ENCODE assay signal across 15 cellular contexts in genomic region chr1:29639741-29640427, GRCh38.
DNase-seq lines count a peak whose midpoint lies in the region; TF ChIP-seq lines count a peak whose summit lies in the region.
"Had no signal": no experiment of that assay in that cellular context is flagged by ENCODE, and none has a peak within 500 bp of the region (broad histone marks: within the 10 kb centered on the region; RNA-seq: fewer than 3 reads in every experiment).

No MANE protein-coding gene starts in this region.

- H3K4me2 ChIP-seq in BLaER1 (peak overlapping the region; percentile 88), mammary epithelial cell (ENCODE audit: insufficient read depth, low read depth, low read length) (peak overlapping the region; percentile 15), neural progenitor cell (no peak overlapping the region)

- intact Hi-C loops in mammary epithelial cell (cut with micrococcal nuclease): loop anchor here (5.0 kb wide), 1 partner anchor 58 kb away; no protein-coding TSS in a partner anchor

- H4K20me1 ChIP-seq in BLaER1: no peaks in the 10 kb centered on the region
- no peaks in the 10 kb centered on the region for H4K20me1 ChIP-seq in mammary epithelial cell (ENCODE audit: insufficient read depth, low read length)
- H4K20me1 ChIP-seq in neural progenitor cell (ENCODE audit: low read depth): no peaks in the 10 kb centered on the region

- TF ChIP-seq CTCF in mammary epithelial cell (conservative IDR thresholded peaks at IDR 0.05 in 1 of 2, IDR thresholded peaks at IDR 0.05 in 1 of 2; ENCODE audit: extremely low read depth in 1 of 2, insufficient read depth in 1 of 2, low read depth in 1 of 2, low read length in 2 of 2): no peak
- no peak for TF ChIP-seq CTCF in neural progenitor cell (IDR thresholded peaks at IDR 0.05)

- CTCF ChIA-PET in mammary epithelial cell (lab: Charles Lee; ENCODE audit: low non-redundant PET): no interaction called here
- CTCF ChIA-PET in activated CD4-positive, alpha-beta memory T cell treated with anti-CD3 and anti-CD28 coated beads, Interleukin-2, amount 10 ng/mL, durations not matched to agents 7 days and 5 days (lab: Charles Lee): no interaction called here

- H3K4me3 ChIP-seq in BLaER1: no peak overlapping the region; the same call in 1 of the 2 replicates
- H3K4me3 ChIP-seq in mammary epithelial cell (replicated peaks in 1 of 3; ENCODE audit: insufficient read depth in 1 of 3, low read depth in 2 of 3, low read length in 3 of 3): no peak overlapping the region
- H3K4me3 ChIP-seq in neural progenitor cell: no peak overlapping the region
- H3K4me3 ChIP-seq: ascending aorta, gastroesophageal sphincter had no signal

- no peaks in the 10 kb centered on the region for H3K36me3 Mint-ChIP-seq in activated CD4-positive, alpha-beta memory T cell treated with anti-CD3 and anti-CD28 coated beads, Interleukin-2, amount 10 ng/mL, durations not matched to agents 7 days and 5 days (ENCODE audit: low read depth)
- no peaks in the 10 kb centered on the region for H3K36me3 Mint-ChIP-seq in neural progenitor cell
- H3K36me3 Mint-ChIP-seq: stimulated activated memory B cell treated with anti-CD40 and anti-IgM and Interleukin-4, amounts not matched to agents 10 μg/mL and 1 μg/mL and 100 μg/mL, for 72 hours had no signal

- no peak overlapping the region for H3K27ac Mint-ChIP-seq in activated CD4-positive, alpha-beta memory T cell treated with anti-CD3 and anti-CD28 coated beads, Interleukin-2, amount 10 ng/mL, durations not matched to agents 7 days and 5 days
- no peak overlapping the region for H3K27ac Mint-ChIP-seq in neural progenitor cell
- H3K27ac Mint-ChIP-seq: activated CD4-positive, alpha-beta T cell treated with anti-CD3 and anti-CD28 coated beads, Interleukin-2, amount 10 ng/mL, durations not matched to agents 24 days and 14 days; stimulated activated memory B cell treated with anti-CD40 and anti-IgM and Interleukin-4, amounts not matched to agents 10 μg/mL and 1 μg/mL and 100 μg/mL, for 72 hours had no signal

- DNase-seq in HPDE6-E6E7 (ENCODE audit: extremely low spot score): peak; percentile 72
- DNase-seq in mammary epithelial cell: peak; percentile 81
- DNase-seq in mucosa of gallbladder (ENCODE audit: low spot score): peak; percentile 5
- DNase-seq in activated CD4-positive, alpha-beta memory T cell treated with anti-CD3 and anti-CD28 coated beads, Interleukin-2, amount 10 ng/mL, durations not matched to agents 7 days and 5 days: no peak
- DNase-seq in neural progenitor cell (ENCODE audit: low spot score): no peak
- DNase-seq in medulla oblongata (ENCODE audit: extremely low spot score): no peak
- no peak for DNase-seq in KG1 (lab: John Stamatoyannopoulos, UW)
- DNase-seq: activated CD4-positive, alpha-beta T cell treated with anti-CD3 and anti-CD28 coated beads, Interleukin-2, amount 10 ng/mL, durations not matched to agents 24 days and 14 days; HCEC 1CT; midbrain; NCI-H1417 had no signal

- no peak overlapping the region for H3K4me3 Mint-ChIP-seq in activated CD4-positive, alpha-beta memory T cell treated with anti-CD3 and anti-CD28 coated beads, Interleukin-2, amount 10 ng/mL, durations not matched to agents 7 days and 5 days
- H3K4me3 Mint-ChIP-seq in neural progenitor cell: no peak overlapping the region
- H3K4me3 Mint-ChIP-seq: activated CD4-positive, alpha-beta T cell treated with anti-CD3 and anti-CD28 coated beads, Interleukin-2, amount 10 ng/mL, durations not matched to agents 24 days and 14 days; stimulated activated memory B cell treated with anti-CD40 and anti-IgM and Interleukin-4, amounts not matched to agents 10 μg/mL and 1 μg/mL and 100 μg/mL, for 72 hours had no signal

- no peaks in the 10 kb centered on the region for H3K9me3 Mint-ChIP-seq in activated CD4-positive, alpha-beta memory T cell treated with anti-CD3 and anti-CD28 coated beads, Interleukin-2, amount 10 ng/mL, durations not matched to agents 7 days and 5 days
- no peaks in the 10 kb centered on the region for H3K9me3 Mint-ChIP-seq in neural progenitor cell
- H3K9me3 Mint-ChIP-seq: activated CD4-positive, alpha-beta T cell treated with anti-CD3 and anti-CD28 coated beads, Interleukin-2, amount 10 ng/mL, durations not matched to agents 24 days and 14 days had no signal

- in situ Hi-C loops in mammary epithelial cell (cut with MboI; ENCODE audit: low sequenced_read_pairs in 2 of 2): loop anchor here in 1 of 2 donors (10.0 kb wide), 1 partner anchor 65 kb away; no protein-coding TSS in a partner anchor

- H3K79me2 ChIP-seq in mammary epithelial cell (ENCODE audit: insufficient read depth, low read length) (no peaks in the 10 kb centered on the region), neural progenitor cell (ENCODE audit: low read depth) (no peaks in the 10 kb centered on the region)

- H3K4me1 Mint-ChIP-seq in activated CD4-positive, alpha-beta memory T cell treated with anti-CD3 and anti-CD28 coated beads, Interleukin-2, amount 10 ng/mL, durations not matched to agents 7 days and 5 days: no peaks in the 10 kb centered on the region
- H3K4me1 Mint-ChIP-seq in neural progenitor cell: peaks cover 3% of the 10 kb centered on the region
- H3K4me1 Mint-ChIP-seq: activated CD4-positive, alpha-beta T cell treated with anti-CD3 and anti-CD28 coated beads, Interleukin-2, amount 10 ng/mL, durations not matched to agents 24 days and 14 days; stimulated activated memory B cell treated with anti-CD40 and anti-IgM and Interleukin-4, amounts not matched to agents 10 μg/mL and 1 μg/mL and 100 μg/mL, for 72 hours had no signal

- H3K27ac ChIP-seq in BLaER1: peak overlapping the region; percentile 87
- peak overlapping the region; percentile 23 for H3K27ac ChIP-seq in mammary epithelial cell (ENCODE audit: insufficient read depth, low read depth, low read length)
- no peak overlapping the region for H3K27ac ChIP-seq in neural progenitor cell
- H3K27ac ChIP-seq: ascending aorta, gastroesophageal sphincter had no signal

- H3K4me1 ChIP-seq in BLaER1: peaks cover 36% of the 10 kb centered on the region
- peaks cover 27% of the 10 kb centered on the region for H3K4me1 ChIP-seq in mammary epithelial cell (ENCODE audit: insufficient read depth, low read length)
- H3K4me1 ChIP-seq in neural progenitor cell: peaks cover 8% of the 10 kb centered on the region
- H3K4me1 ChIP-seq: ascending aorta, gastroesophageal sphincter had no signal

- no peaks in the 10 kb centered on the region for H3K9me3 ChIP-seq in BLaER1
- H3K9me3 ChIP-seq in mammary epithelial cell (replicated peaks; ENCODE audit: insufficient read depth, low read length): no peaks in the 10 kb centered on the region
- H3K9me3 ChIP-seq in neural progenitor cell (ENCODE audit: low read depth): no peaks in the 10 kb centered on the region
- H3K9me3 ChIP-seq: ascending aorta, gastroesophageal sphincter had no signal

- H3K27me3 Mint-ChIP-seq in activated CD4-positive, alpha-beta memory T cell treated with anti-CD3 and anti-CD28 coated beads, Interleukin-2, amount 10 ng/mL, durations not matched to agents 7 days and 5 days: peaks cover 6% of the 10 kb centered on the region
- peaks cover 6% of the 10 kb centered on the region for H3K27me3 Mint-ChIP-seq in neural progenitor cell (ENCODE audit: insufficient read depth, low read depth)

- H3K36me3 ChIP-seq in BLaER1 (no peaks in the 10 kb centered on the region), mammary epithelial cell (ENCODE audit: insufficient read depth, low read length) (no peaks in the 10 kb centered on the region), neural progenitor cell (no peaks in the 10 kb centered on the region)
- H3K36me3 ChIP-seq: ascending aorta, gastroesophageal sphincter had no signal

- H3K27me3 ChIP-seq in BLaER1 (no peaks in the 10 kb centered on the region), mammary epithelial cell (ENCODE audit: insufficient read depth, low read length) (no peaks in the 10 kb centered on the region), neural progenitor cell (no peaks in the 10 kb centered on the region)
- H3K27me3 ChIP-seq: ascending aorta had no signal

- H2AFZ ChIP-seq in mammary epithelial cell (ENCODE audit: low read depth, low read length) (peak overlapping the region; percentile 83), neural progenitor cell (replicated peaks) (no peak overlapping the region)

- 80% methylated on average over 12 of the region's 15 CpGs for WGBS in mammary epithelial cell (ENCODE audit: low coverage, missing lambda C conversion rate)

- dilution Hi-C loops in mammary epithelial cell (cut with HindIII; ENCODE audit: low sequenced_read_pairs): no loop called here

- no TSS peak for BruUV-seq in mammary epithelial cell (replicated peaks; lab: Mats Ljungman, UMichigan)

- H3K9ac ChIP-seq in BLaER1: peak overlapping the region; percentile 76
- no peak overlapping the region for H3K9ac ChIP-seq in mammary epithelial cell (ENCODE audit: insufficient read depth, low read length)
- H3K9ac ChIP-seq in neural progenitor cell: no peak overlapping the region

- POLR2A ChIA-PET in activated CD4-positive, alpha-beta memory T cell treated with anti-CD3 and anti-CD28 coated beads, Interleukin-2, amount 10 ng/mL, durations not matched to agents 7 days and 5 days (lab: Charles Lee): no interaction called here

- H3F3A ChIP-seq in neural progenitor cell (ENCODE audit: low read depth): no peaks in the 10 kb centered on the region

Comparison
In these comparisons a context has a peak if more than half of its experiments do, and no peak if none do; other contexts are left out.
1. DNase-seq: peak in HPDE6-E6E7 (single experiment), mammary epithelial cell (single experiment) and mucosa of gallbladder (single experiment); none in activated CD4-positive, alpha-beta memory T cell treated with anti-CD3 and anti-CD28 coated beads, Interleukin-2, amount 10 ng/mL, durations not matched to agents 7 days and 5 days (single experiment), neural progenitor cell (single experiment), medulla oblongata (single experiment) and KG1 (single experiment).